In the genomic region with DNA sequence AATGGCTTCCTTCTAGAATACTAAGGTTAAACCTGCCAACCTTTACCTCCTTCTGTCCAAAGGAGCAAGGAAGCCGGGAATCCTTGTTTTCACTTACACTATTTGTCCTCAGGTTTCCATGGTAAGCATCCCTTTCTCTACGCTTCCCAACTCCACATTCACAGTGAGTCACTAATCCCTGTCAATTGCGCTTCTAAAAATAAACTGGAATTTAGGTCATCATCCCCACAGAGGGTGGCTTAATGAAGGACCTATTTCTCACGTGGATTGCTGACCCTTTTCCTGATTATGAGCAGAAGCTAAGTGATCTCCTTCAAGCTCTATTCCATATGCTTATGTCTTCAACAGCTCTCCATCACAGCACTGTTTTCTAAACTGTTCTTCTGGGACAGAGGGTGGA, we compare ENCODE assay signal across 12 cellular contexts. TPM values are rescaled to one million over a fixed set of nuclear protein-coding genes. Genes with fewer than 3 reads are reported as not detected.
A peak's percentile ranks its signal among the peaks of the same experiment; 100 is the strongest.
DNase-seq lines count a peak whose midpoint lies in the region; ATAC-seq and TF ChIP-seq lines count a peak whose summit lies in the region.
"Had no signal": no experiment of that assay in that cellular context is flagged by ENCODE, and none has a peak within 500 bp of the region (broad histone marks: within the 10 kb centered on the region; RNA-seq: fewer than 3 reads in every experiment).

No MANE protein-coding gene starts in this region.

- in situ Hi-C loops in SK-MEL-5 (cut with HindIII; ENCODE audit: low pct_unique_long_range_greater_than_20kb, low sequenced_read_pairs): no loop called here

- ATAC-seq in HG03439 (IDR thresholded peaks at IDR 0.05; ENCODE audit: unreplicated experiment): no peak
- ATAC-seq: naive thymus-derived CD8-positive, alpha-beta T cell had no signal

- DNase-seq in GM04504 (ENCODE audit: low read depth) (peak; percentile 76), SK-MEL-5 (ENCODE audit: low read depth, low spot score) (peak; percentile 20), fibroblast of villous mesenchyme (ENCODE audit: low read depth) (peak; percentile 61), renal cortical epithelial cell (ENCODE audit: low read depth) (peak; percentile 92), T-helper 9 cell (no peak)
- DNase-seq in stimulated activated CD4-positive, alpha-beta T cell treated with anti-CD3 and anti-CD28 coated beads, Interleukin-1b, Interleukin-23, amount 100 ng/mL, for 48 hours: no peak
- DNase-seq in activated CD8-positive, alpha-beta memory T cell treated with anti-CD3 and anti-CD28 coated beads for 24 hours: no peak
- DNase-seq: naive thymus-derived CD8-positive, alpha-beta T cell; NCI-H2171 had no signal

- TF ChIP-seq CTCF in fibroblast of villous mesenchyme (IDR thresholded peaks at IDR 0.05; ENCODE audit: insufficient read depth, low read depth, low read length): no peak

- no peak overlapping the region for H3K4me3 ChIP-seq in fibroblast of villous mesenchyme (ENCODE audit: low read depth, low read length)
- H3K4me3 ChIP-seq: esophagus muscularis mucosa had no signal

RNA-seq across cellular contexts. Expression of a gene that starts 39.9 kb away (rescaled TPM):
- not detected in 2 replicates for total RNA-seq in SK-MEL-5 (2014; rRNA removed; shearing (Covaris generic))
- polyA plus RNA-seq in SK-MEL-5 (2015; cell fraction: cytosol; rRNA removed): 0.05 TPM in 1 of 2 replicates, not detected in the other
- polyA plus RNA-seq in SK-MEL-5 (2015; cell fraction: nucleus; rRNA removed): 0.70 and 3.8 TPM in 2 replicates
- 0.43 and 0.64 TPM in 2 replicates for total RNA-seq in fibroblast of villous mesenchyme
- total RNA-seq in renal cortical epithelial cell: 0.52 and 1.3 TPM in 2 replicates
- total RNA-seq: activated T-helper 2 cell treated with anti-CD3 and anti-CD28 coated beads, Interferon-gamma antibody, Interleukin-2, Interleukin-4, amounts not matched to agents 10 μg/mL and 5 μg/mL and 100 μg/mL, durations not matched to agents 14 hours and 24 hours and 36 hours; naive thymus-derived CD8-positive, alpha-beta T cell had no signal
- polyA plus RNA-seq: naive thymus-derived CD8-positive, alpha-beta T cell had no signal

Comparison
In these comparisons a context has a peak if more than half of its experiments do, and no peak if none do; other contexts are left out.
1. DNase-seq: peak in GM04504 (single experiment), SK-MEL-5 (single experiment), fibroblast of villous mesenchyme (single experiment) and renal cortical epithelial cell (single experiment); none in stimulated activated CD4-positive, alpha-beta T cell treated with anti-CD3 and anti-CD28 coated beads, Interleukin-1b, Interleukin-23, amount 100 ng/mL, for 48 hours (single experiment), T-helper 9 cell (single experiment) and activated CD8-positive, alpha-beta memory T cell treated with anti-CD3 and anti-CD28 coated beads for 24 hours (single experiment).